15 cellular contexts compared by ENCODE assay signal in genomic region chr12:62776997-62777396, GRCh38.
DNase-seq lines count a peak whose midpoint lies in the region; ATAC-seq and TF ChIP-seq lines count a peak whose summit lies in the region.
"Had no signal": no experiment of that assay in that cellular context is flagged by ENCODE, and none has a peak within 500 bp of the region (broad histone marks: within the 10 kb centered on the region; RNA-seq: fewer than 3 reads in every experiment).

No MANE protein-coding gene starts in this region.

- H3K56ac ChIP-seq in mesendoderm (ENCODE audit: low read length) = no peak overlapping the region

- ATAC-seq in Right ventricle myocardium superior (ENCODE audit: poor library complexity) = no peak
- ATAC-seq: CD8-positive, alpha-beta T cell had no signal

- H3K4me3 ChIP-seq in mammary epithelial cell (replicated peaks in 1 of 3; ENCODE audit: insufficient read depth in 1 of 3, low read depth in 2 of 3, low read length in 3 of 3) = no peak overlapping the region
- no peak overlapping the region for H3K4me3 ChIP-seq in breast epithelium
- H3K4me3 ChIP-seq in colonic mucosa = no peak overlapping the region
- no peak overlapping the region for H3K4me3 ChIP-seq in mesendoderm (ENCODE audit: low read length)
- H3K4me3 ChIP-seq: HAP-1 had no signal

- in situ Hi-C loops in mammary epithelial cell (cut with MboI; ENCODE audit: low sequenced_read_pairs in 2 of 2) = no loop called here

- TF ChIP-seq CTCF in mammary epithelial cell (conservative IDR thresholded peaks at IDR 0.05 in 1 of 2, IDR thresholded peaks at IDR 0.05 in 1 of 2; ENCODE audit: extremely low read depth in 1 of 2, insufficient read depth in 1 of 2, low read depth in 1 of 2, low read length in 2 of 2) = no peak
- TF ChIP-seq CTCF in breast epithelium (IDR thresholded peaks at IDR 0.05) = no peak
- no peak for TF ChIP-seq CTCF in colonic mucosa (IDR thresholded peaks at IDR 0.05)

- TF ChIP-seq POLR2A in breast epithelium (IDR thresholded peaks at IDR 0.05) = no peak
- no peak for TF ChIP-seq POLR2A in erythroblast (IDR thresholded peaks at IDR 0.05; ENCODE audit: low read length)

- WGBS in mammary epithelial cell (ENCODE audit: low coverage, missing lambda C conversion rate) = 96% methylated on average over 2 of the region's 2 CpGs
- no CpG with 5 or more reads among the region's 2 CpGs for WGBS in mesendoderm (ENCODE audit: extremely low coverage, insufficient coverage, low lambda C conversion rate)

- no peak overlapping the region for H3K4ac ChIP-seq in mesendoderm (ENCODE audit: low read depth, low read length)

- H3K9me3 ChIP-seq in mammary epithelial cell (replicated peaks; ENCODE audit: insufficient read depth, low read length) (no peaks in the 10 kb centered on the region), breast epithelium (no peaks in the 10 kb centered on the region), colonic mucosa (no peaks in the 10 kb centered on the region)
- H3K9me3 ChIP-seq: BE2C, HAP-1 had no signal

- H2BK5ac ChIP-seq in mesendoderm (ENCODE audit: low read length) = no peak overlapping the region

- intact Hi-C loops in mammary epithelial cell (cut with micrococcal nuclease) = no loop called here
- intact Hi-C loops in breast epithelium (cut with DNase I; ENCODE audit: low total_unique reads) = no loop called here
- intact Hi-C loops in colonic mucosa (cut with DNase I) = no loop called here
- intact Hi-C loops in Right ventricle myocardium superior (cut with DNase I) = no loop called here

- H2BK120ac ChIP-seq in mesendoderm (ENCODE audit: low read depth, low read length) = no peak overlapping the region

- peak overlapping the region; percentile 48 for H3K23ac ChIP-seq in mesendoderm (ENCODE audit: low read length)

- dilution Hi-C loops in mammary epithelial cell (cut with HindIII; ENCODE audit: low sequenced_read_pairs) = no loop called here

- no peak overlapping the region for H3K18ac ChIP-seq in mesendoderm (ENCODE audit: low read length)

- H3K4me1 ChIP-seq in mammary epithelial cell (ENCODE audit: insufficient read depth, low read length) (peaks cover 3% of the 10 kb centered on the region), breast epithelium (no peaks in the 10 kb centered on the region), colonic mucosa (peaks cover 10% of the 10 kb centered on the region), mesendoderm (ENCODE audit: control insufficient read depth, low read depth, low read length) (no peaks in the 10 kb centered on the region)
- H3K4me1 ChIP-seq: BE2C had no signal

- H3K79me2 ChIP-seq in mammary epithelial cell (ENCODE audit: insufficient read depth, low read length) (no peaks in the 10 kb centered on the region), mesendoderm (ENCODE audit: control insufficient read depth, insufficient read depth, low read length) (no peaks in the 10 kb centered on the region)

- no TSS peak for BruUV-seq in mammary epithelial cell (replicated peaks; lab: Mats Ljungman, UMichigan)

- CTCF ChIA-PET in mammary epithelial cell (lab: Charles Lee; ENCODE audit: low non-redundant PET) = no interaction called here

- no peaks in the 10 kb centered on the region for H3K27me3 ChIP-seq in mammary epithelial cell (ENCODE audit: insufficient read depth, low read length)
- H3K27me3 ChIP-seq in breast epithelium = no peaks in the 10 kb centered on the region
- H3K27me3 ChIP-seq in colonic mucosa = no peaks in the 10 kb centered on the region
- H3K27me3 ChIP-seq in mesendoderm (ENCODE audit: insufficient read depth, low read length, poor library complexity) = no peaks in the 10 kb centered on the region
- H3K27me3 ChIP-seq: BE2C had no signal

- peak overlapping the region; percentile 10 for H2AFZ ChIP-seq in mammary epithelial cell (ENCODE audit: low read depth, low read length)

- H4K8ac ChIP-seq in mesendoderm (ENCODE audit: low read depth, low read length) = no peak overlapping the region

- no peak overlapping the region for H3K4me2 ChIP-seq in mammary epithelial cell (ENCODE audit: insufficient read depth, low read depth, low read length)
- H3K4me2 ChIP-seq in mesendoderm (ENCODE audit: low read length) = no peak overlapping the region

- H4K20me1 ChIP-seq in mammary epithelial cell (ENCODE audit: insufficient read depth, low read length) = no peaks in the 10 kb centered on the region

- no peaks in the 10 kb centered on the region for H3K79me1 ChIP-seq in mesendoderm (ENCODE audit: low read length)

- H2BK15ac ChIP-seq in mesendoderm (replicated peaks; ENCODE audit: low read depth) = no peak overlapping the region

- H3K27ac ChIP-seq in mammary epithelial cell (ENCODE audit: insufficient read depth, low read depth, low read length) = no peak overlapping the region
- no peak overlapping the region for H3K27ac ChIP-seq in breast epithelium
- H3K27ac ChIP-seq in colonic mucosa = peak overlapping the region; percentile 34
- no peak overlapping the region for H3K27ac ChIP-seq in mesendoderm (ENCODE audit: low read depth, low read length)
- H3K27ac ChIP-seq: C4-2B had no signal

- no peak overlapping the region for H3K9ac ChIP-seq in mammary epithelial cell (ENCODE audit: insufficient read depth, low read length)
- H3K9ac ChIP-seq in colonic mucosa (ENCODE audit: low read depth in 2 of 2, low read length in 2 of 2) = no peak overlapping the region
- no peak overlapping the region for H3K9ac ChIP-seq in mesendoderm (ENCODE audit: low read length)

- DNase-seq in mammary epithelial cell = no peak
- DNase-seq in breast epithelium (ENCODE audit: low spot score in 2 of 2) = no peak
- DNase-seq in colonic mucosa = no peak
- DNase-seq in mesendoderm = no peak
- DNase-seq in erythroblast (lab: John Stamatoyannopoulos, UW) = no peak
- no peak for DNase-seq in AG20443 (ENCODE audit: low spot score)
- DNase-seq in Right ventricle myocardium superior = no peak
- DNase-seq: BE2C; CD8-positive, alpha-beta T cell; COR-L47; DMS153; DMS79 treated with DMSO at 0.1 percent for 48 hours; EL had no signal

- no peak overlapping the region for H2AK5ac ChIP-seq in mesendoderm (ENCODE audit: low read length)

- no peaks in the 10 kb centered on the region for H3K36me3 ChIP-seq in mammary epithelial cell (ENCODE audit: insufficient read depth, low read length)
- H3K36me3 ChIP-seq in breast epithelium = no peaks in the 10 kb centered on the region
- H3K36me3 ChIP-seq in colonic mucosa = no peaks in the 10 kb centered on the region
- no peaks in the 10 kb centered on the region for H3K36me3 ChIP-seq in mesendoderm (ENCODE audit: control insufficient read depth, insufficient read depth, low read length)
- H3K36me3 ChIP-seq: BE2C, HAP-1 had no signal

- no peak overlapping the region for H4K5ac ChIP-seq in mesendoderm (ENCODE audit: low read length)
